Comparison of ENCODE assay signal across 20 cellular contexts in genomic region chr9:75184471-75184870, GRCh38.
DNase-seq lines count a peak whose midpoint lies in the region; ATAC-seq lines count a peak whose summit lies in the region.
"Had no signal": no experiment of that assay in that cellular context is flagged by ENCODE, and none has a peak within 500 bp of the region (broad histone marks: within the 10 kb centered on the region; RNA-seq: fewer than 3 reads in every experiment).

No MANE protein-coding gene starts in this region.

- peaks cover 14% of the 10 kb centered on the region for H3K4me1 Mint-ChIP-seq in stimulated activated naive CD8-positive, alpha-beta T cell treated with anti-CD3 and anti-CD28 coated beads, Interleukin-15, amount 100 ng/mL, for 72 hours

- H3K27ac ChIP-seq in epithelial cell of prostate, result peak overlapping the region; percentile 19
- H3K27ac ChIP-seq: prostate gland, sigmoid colon had no signal

- no peaks in the 10 kb centered on the region for H3K27me3 Mint-ChIP-seq in stimulated activated naive CD8-positive, alpha-beta T cell treated with anti-CD3 and anti-CD28 coated beads, Interleukin-15, amount 100 ng/mL, for 72 hours

- H3K9me3 Mint-ChIP-seq in stimulated activated naive CD8-positive, alpha-beta T cell treated with anti-CD3 and anti-CD28 coated beads, Interleukin-15, amount 100 ng/mL, for 72 hours, result no peaks in the 10 kb centered on the region

- H3K4me3 Mint-ChIP-seq in stimulated activated naive CD8-positive, alpha-beta T cell treated with anti-CD3 and anti-CD28 coated beads, Interleukin-15, amount 100 ng/mL, for 72 hours, result no peak overlapping the region

- H3K27ac Mint-ChIP-seq in stimulated activated naive CD8-positive, alpha-beta T cell treated with anti-CD3 and anti-CD28 coated beads, Interleukin-15, amount 100 ng/mL, for 72 hours, result no peak overlapping the region

- ATAC-seq in stimulated activated naive CD8-positive, alpha-beta T cell treated with anti-CD3 and anti-CD28 coated beads, Interleukin-15, Interleukin-2, amounts not matched to agents 100 U/mL and 50 U/mL, for 24 hours, result peak; percentile 19
- no peak for ATAC-seq in stimulated activated naive CD8-positive, alpha-beta T cell treated with anti-CD3 and anti-CD28 coated beads, Interleukin-15, amount 100 ng/mL, for 72 hours
- no peak for ATAC-seq in GM21619 (IDR thresholded peaks at IDR 0.05; ENCODE audit: unreplicated experiment)
- no peak for ATAC-seq in HG02938 (IDR thresholded peaks at IDR 0.05; ENCODE audit: unreplicated experiment)
- no peak for ATAC-seq in HG03442 (IDR thresholded peaks at IDR 0.05; ENCODE audit: unreplicated experiment)
- ATAC-seq: activated CD4-positive, CD25-positive, alpha-beta regulatory T cell treated with anti-CD3 and anti-CD28 coated beads, Interleukin-2, amount 50 U/mL, for 24 hours; Right ventricle myocardium inferior had no signal

- no peak for DNase-seq in stimulated activated naive CD8-positive, alpha-beta T cell treated with anti-CD3 and anti-CD28 coated beads, Interleukin-15, Interleukin-2, amounts not matched to agents 100 U/mL and 50 U/mL, for 24 hours
- DNase-seq in stimulated activated naive CD8-positive, alpha-beta T cell treated with anti-CD3 and anti-CD28 coated beads, Interleukin-15, amount 100 ng/mL, for 72 hours, result no peak
- DNase-seq in M059J (ENCODE audit: low read depth), result peak; percentile 33
- DNase-seq in epithelial cell of prostate (ENCODE audit: low read depth, low spot score), result no peak
- DNase-seq: activated effector memory CD4-positive, alpha-beta T cell treated with anti-CD3 and anti-CD28 coated beads, Interleukin-2, amount 50 U/mL, for 16 hours; GOT3; KG1; NCI-H1436; NCI-H2107; NCI-H446; NCI-H82; sigmoid colon; stimulated activated CD4-positive, alpha-beta T cell treated with anti-CD3 and anti-CD28 coated beads, Interleukin-15, amount 100 ng/mL, for 24 hours; trophoblast cell had no signal
